Comparison of ENCODE assay signal across 16 cellular contexts in the genomic region with DNA sequence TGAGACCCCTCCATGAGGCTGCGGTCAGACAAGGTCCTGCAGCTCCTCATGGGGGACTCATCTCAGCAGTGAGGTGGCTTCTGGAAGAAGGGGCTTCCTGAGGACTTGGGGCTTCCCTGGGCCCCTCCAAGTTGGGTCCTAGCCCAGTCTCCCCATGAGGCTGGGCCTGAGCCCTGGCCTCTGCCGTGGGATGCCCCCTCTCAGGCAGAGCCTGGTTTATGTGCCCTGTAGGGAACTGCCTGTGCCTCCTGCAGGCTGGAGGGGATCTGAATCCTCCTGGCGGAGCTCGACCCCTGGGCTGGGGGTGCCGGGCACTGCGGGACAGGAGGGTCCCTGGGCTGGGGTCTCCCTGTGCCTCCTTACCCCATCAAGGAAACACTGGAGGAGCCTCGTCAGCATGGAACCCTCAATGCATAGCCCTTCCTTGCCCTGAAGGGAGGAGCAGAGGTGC. TPM values are rescaled to one million over a fixed set of nuclear protein-coding genes. Genes with fewer than 3 reads are reported as not detected.
DNase-seq lines count a peak whose midpoint lies in the region; ATAC-seq, FAIRE-seq and TF ChIP-seq lines count a peak whose summit lies in the region.
"Had no signal": no experiment of that assay in that cellular context is flagged by ENCODE, and none has a peak within 500 bp of the region (broad histone marks: within the 10 kb centered on the region; RNA-seq: fewer than 3 reads in every experiment).

No MANE protein-coding gene starts in this region.

- no peaks in the 10 kb centered on the region for H3K27me3 ChIP-seq in H7 (ENCODE audit: control insufficient read depth, insufficient read depth, low read length)

- no peak overlapping the region for H3K9ac ChIP-seq in kidney (ENCODE audit: low read length in 2 of 2)

- ATAC-seq in left lobe of liver (no peak), sciatic nerve (no peak), HG02798 (IDR thresholded peaks at IDR 0.05; ENCODE audit: poor library complexity, unreplicated experiment) (no peak)
- ATAC-seq: Panc1 had no signal

- H3K36me3 ChIP-seq in H7 (replicated peaks; ENCODE audit: control insufficient read depth, insufficient read depth, low read length) (no peaks in the 10 kb centered on the region), kidney (ENCODE audit: control insufficient read depth in 1 of 2, insufficient read depth in 2 of 2, low read length in 2 of 2) (no peaks in the 10 kb centered on the region)

- FAIRE-seq in HTR-8/SVneo (lab: Jason Lieb, UNC), result peak; percentile 40
- FAIRE-seq in kidney (lab: Jason Lieb, UNC), result no peak
- FAIRE-seq: H1 had no signal

- intact Hi-C loops in sciatic nerve (cut with DNase I) (no loop called here), kidney (cut with DNase I) (no loop called here)

- H3K4me1 ChIP-seq in kidney (ENCODE audit: control insufficient read depth in 1 of 2, insufficient read depth in 1 of 2, low read depth in 1 of 2, low read length in 2 of 2), result no peaks in the 10 kb centered on the region

- no peaks in the 10 kb centered on the region for H3K9me3 ChIP-seq in kidney (ENCODE audit: control insufficient read depth in 1 of 2, low read length in 2 of 2)

- H3K27ac ChIP-seq in kidney (ENCODE audit: low read depth in 2 of 2, low read length in 2 of 2), result no peak overlapping the region

- DNase-seq in H7 (peak; percentile 35), HTR-8/SVneo (ENCODE audit: insufficient read length, low spot score) (no peak), left lobe of liver (ENCODE audit: low spot score) (peak; percentile 28), sciatic nerve (ENCODE audit: low spot score) (peak; percentile 47), kidney (no peak), C1 segment of cervical spinal cord (lab: John Stamatoyannopoulos, UW) (no peak)
- DNase-seq: HFFc6, NCI-H1048, NCI-H146, NCI-H2081, NCI-H510A treated with DMSO at 0.1 percent for 48 hours had no signal

- H3K4me3 ChIP-seq in H7 (ENCODE audit: insufficient read depth, low read depth, low read length) (no peak overlapping the region), kidney (ENCODE audit: low read length in 2 of 2) (no peak overlapping the region)

- TF ChIP-seq CTCF in kidney (IDR thresholded peaks at IDR 0.05; ENCODE audit: borderline replicate concordance, extremely low read depth, insufficient read depth), result no peak

RNA-seq across cellular contexts. Expression of a gene that starts 45.8 kb away (rescaled TPM):
- 0.21 TPM in 1 of 2 replicates, not detected in the other for total RNA-seq in H7 (2014; rRNA removed; shearing (Covaris generic))
- total RNA-seq in left lobe of liver (not detected), sciatic nerve (not detected), kidney (1.4 TPM)
- polyA plus RNA-seq in kidney (ENCODE audit: insufficient read depth, low read depth, low replicate concordance), result not detected
- total RNA-seq: CD4-positive, alpha-beta T cell; H1; HFFc6; MCF 10A had no signal
- polyA plus RNA-seq: H1 had no signal

Comparison
In these comparisons a context has a peak if more than half of its experiments do, and no peak if none do; other contexts are left out.
1. DNase-seq: peak in H7 (single experiment), left lobe of liver (single experiment) and sciatic nerve (single experiment); none in HTR-8/SVneo (single experiment), kidney (single experiment) and C1 segment of cervical spinal cord (0 of 14).